In the genomic region with DNA sequence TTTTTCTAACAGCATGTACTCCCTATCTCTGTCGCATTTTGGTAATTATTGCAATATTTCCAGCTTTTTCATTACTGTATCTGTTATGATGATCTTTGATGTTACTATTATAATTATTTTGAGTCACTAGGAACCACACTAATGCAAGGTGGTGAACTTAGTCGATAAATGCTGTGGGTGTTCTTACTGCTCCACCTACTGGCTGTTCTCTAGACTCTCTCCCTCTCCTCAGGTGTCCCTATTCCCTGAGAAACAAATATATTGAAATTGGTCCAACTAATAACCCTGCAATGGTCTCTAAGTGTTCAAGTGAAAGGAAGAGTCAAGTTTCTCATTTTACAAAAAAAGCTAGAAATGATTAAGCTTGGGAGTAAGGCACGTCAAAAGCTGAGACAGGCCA, we compare ENCODE assay signal across 8 cellular contexts. TPM values are rescaled to one million over a fixed set of nuclear protein-coding genes. Genes with fewer than 3 reads are reported as not detected.
A peak's percentile ranks its signal among the peaks of the same experiment; 100 is the strongest.
DNase-seq lines count a peak whose midpoint lies in the region; ATAC-seq and TF ChIP-seq lines count a peak whose summit lies in the region.

No MANE protein-coding gene starts in this region.

- ATAC-seq in DND-41 (ENCODE audit: insufficient read depth, low read depth) = peak; percentile 62; the same call in 1 of the 3 replicates
- ATAC-seq in GM21619 (IDR thresholded peaks at IDR 0.05; ENCODE audit: unreplicated experiment) = peak; percentile 60
- ATAC-seq in GM18520 (IDR thresholded peaks at IDR 0.05; ENCODE audit: unreplicated experiment) = no peak
- ATAC-seq in HG03108 (IDR thresholded peaks at IDR 0.05; ENCODE audit: unreplicated experiment) = no peak

- peaks cover 30% of the 10 kb centered on the region for H3K79me2 ChIP-seq in DND-41 (ENCODE audit: insufficient read depth, low read length)

- no peak for DNase-seq in DND-41
- peak; percentile 3 for DNase-seq in NCI-H748 (lab: John Stamatoyannopoulos, UW; ENCODE audit: unreplicated experiment)
- peak; percentile 14 for DNase-seq in fibroblast of villous mesenchyme (ENCODE audit: low read depth)
- no peak for DNase-seq in stimulated activated naive CD4-positive, alpha-beta T cell (lab: John Stamatoyannopoulos, UW)
- DNase-seq in T-helper 2 cell treated with Interferon-gamma antibody and Interleukin-4, amounts not matched to agents 5 μg/mL and 100 μg/mL, for 36 hours (ENCODE audit: low spot score) = no peak

- no peaks in the 10 kb centered on the region for H3K9me3 Mint-ChIP-seq in T-helper 2 cell treated with Interferon-gamma antibody and Interleukin-4, amounts not matched to agents 5 μg/mL and 100 μg/mL, for 36 hours

- H3K36me3 Mint-ChIP-seq in T-helper 2 cell treated with Interferon-gamma antibody and Interleukin-4, amounts not matched to agents 5 μg/mL and 100 μg/mL, for 36 hours (ENCODE audit: low read depth) = peaks cover 46% of the 10 kb centered on the region

- H3K4me1 Mint-ChIP-seq in T-helper 2 cell treated with Interferon-gamma antibody and Interleukin-4, amounts not matched to agents 5 μg/mL and 100 μg/mL, for 36 hours (ENCODE audit: low read depth) = peaks cover 13% of the 10 kb centered on the region

- H3K4me3 Mint-ChIP-seq in T-helper 2 cell treated with Interferon-gamma antibody and Interleukin-4, amounts not matched to agents 5 μg/mL and 100 μg/mL, for 36 hours = no peak overlapping the region

- TF ChIP-seq CTCF in DND-41 (IDR thresholded peaks at IDR 0.05; ENCODE audit: borderline replicate concordance, extremely low read depth, low read length, poor library complexity, severe bottlenecking) (peak; percentile 58), fibroblast of villous mesenchyme (IDR thresholded peaks at IDR 0.05; ENCODE audit: insufficient read depth, low read depth, low read length) (peak; percentile 53)

- H3K4me1 ChIP-seq in DND-41 (ENCODE audit: insufficient read depth, low read length) = no peaks in the 10 kb centered on the region

- no peak overlapping the region for H3K9ac ChIP-seq in DND-41 (ENCODE audit: low read depth, low read length)

- no peaks in the 10 kb centered on the region for H3K27me3 ChIP-seq in DND-41 (ENCODE audit: insufficient read depth, low read length, poor library complexity)

- H3K27me3 Mint-ChIP-seq in T-helper 2 cell treated with Interferon-gamma antibody and Interleukin-4, amounts not matched to agents 5 μg/mL and 100 μg/mL, for 36 hours (ENCODE audit: low read depth) = no peaks in the 10 kb centered on the region

- H4K20me1 ChIP-seq in DND-41 (ENCODE audit: insufficient read depth, low read length) = peaks cover 18% of the 10 kb centered on the region; the same call in 1 of the 2 replicates

- H3K27ac ChIP-seq in DND-41 (ENCODE audit: low read length) = no peak overlapping the region

- H3K36me3 ChIP-seq in DND-41 (ENCODE audit: insufficient read depth, low read length) = peaks cover 61% of the 10 kb centered on the region

- H3K4me3 ChIP-seq in DND-41 (ENCODE audit: low read depth in 1 of 2, low read length in 2 of 2) = no peak overlapping the region
- no peak overlapping the region for H3K4me3 ChIP-seq in fibroblast of villous mesenchyme (ENCODE audit: low read depth, low read length)

- no peak overlapping the region for H3K4me2 ChIP-seq in DND-41 (ENCODE audit: insufficient read depth, low read length)

- H2AFZ ChIP-seq in DND-41 (ENCODE audit: low read depth, low read length) = no peak overlapping the region

- H3K9me3 ChIP-seq in DND-41 (ENCODE audit: insufficient read depth, low read length, severe bottlenecking) = no peaks in the 10 kb centered on the region

- H3K27ac Mint-ChIP-seq in T-helper 2 cell treated with Interferon-gamma antibody and Interleukin-4, amounts not matched to agents 5 μg/mL and 100 μg/mL, for 36 hours = no peak overlapping the region

RNA-seq across cellular contexts. Expression of gene ARL14EP, which starts 10.5 kb away (rescaled TPM):
- total RNA-seq in fibroblast of villous mesenchyme = 12.9 and 34.5 TPM in 2 replicates

Comparison
In these comparisons a context has a peak if more than half of its experiments do, and no peak if none do; other contexts are left out.
1. ATAC-seq: peak in DND-41 (single experiment) and GM21619 (single experiment); none in GM18520 (single experiment) and HG03108 (single experiment).
2. DNase-seq: peak in NCI-H748 (single experiment) and fibroblast of villous mesenchyme (single experiment); none in DND-41 (single experiment), stimulated activated naive CD4-positive, alpha-beta T cell (0 of 6) and T-helper 2 cell treated with Interferon-gamma antibody and Interleukin-4, amounts not matched to agents 5 μg/mL and 100 μg/mL, for 36 hours (single experiment).